In the genomic region with DNA sequence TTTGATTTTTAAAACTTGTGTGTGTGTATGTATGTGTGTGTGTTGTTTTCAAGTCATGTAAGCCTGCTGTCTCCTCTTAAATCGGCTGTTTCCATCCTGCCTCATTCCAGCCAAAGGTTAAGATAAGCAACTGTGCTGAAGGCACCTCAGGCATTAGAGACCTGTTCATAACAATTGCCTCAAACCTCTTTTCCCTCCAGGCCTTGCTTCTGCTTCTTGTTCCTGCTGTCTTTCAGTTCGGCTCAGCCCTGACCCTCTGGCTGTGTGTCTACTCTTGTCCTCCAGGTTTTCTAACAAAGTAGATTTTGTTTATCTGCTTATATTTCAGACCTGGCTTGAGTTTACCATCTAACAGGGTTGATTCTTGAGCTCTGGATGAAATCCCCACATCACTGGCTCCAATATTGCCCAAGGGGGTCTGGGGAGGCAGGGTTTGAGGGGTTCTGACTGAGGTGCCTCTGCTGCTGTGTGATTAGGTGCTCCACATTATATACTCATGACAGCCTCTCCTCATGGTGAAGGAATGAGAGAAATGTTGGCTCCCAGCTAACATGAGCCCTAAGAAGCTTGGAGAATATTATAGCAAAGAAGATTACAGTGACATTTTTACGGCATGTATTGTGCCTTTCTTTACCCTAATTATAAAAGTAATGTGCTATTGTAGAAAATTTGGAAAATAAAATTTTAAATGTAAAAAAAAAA, we compare ENCODE assay signal across 21 cellular contexts.
DNase-seq lines count a peak whose midpoint lies in the region; ATAC-seq, FAIRE-seq and TF ChIP-seq lines count a peak whose summit lies in the region.
"Had no signal": no experiment of that assay in that cellular context is flagged by ENCODE, and none has a peak within 500 bp of the region (broad histone marks: within the 10 kb centered on the region; RNA-seq: fewer than 3 reads in every experiment).

No MANE protein-coding gene starts in this region.

- peaks cover 14% of the 10 kb centered on the region for H3K4me1 Mint-ChIP-seq in astrocyte (ENCODE audit: low read depth, unreplicated experiment)

- H3K27ac Mint-ChIP-seq in astrocyte (ENCODE audit: unreplicated experiment) = no peak overlapping the region
- H3K27ac Mint-ChIP-seq: activated naive CD4-positive, alpha-beta T cell treated with anti-CD3 and anti-CD28 coated beads for 36 hours had no signal

- no peaks in the 10 kb centered on the region for H3K36me3 Mint-ChIP-seq in astrocyte (ENCODE audit: low read depth, unreplicated experiment)

- H4K20me1 ChIP-seq in astrocyte (ENCODE audit: insufficient read depth, low read length) (no peaks in the 10 kb centered on the region), hepatocyte (ENCODE audit: insufficient read depth, poor library complexity, severe bottlenecking) (no peaks in the 10 kb centered on the region)

- H3K9ac ChIP-seq in astrocyte (ENCODE audit: low read length) (no peak overlapping the region), rectal smooth muscle tissue (ENCODE audit: low read length) (no peak overlapping the region)

- no peaks in the 10 kb centered on the region for H3K27me3 Mint-ChIP-seq in astrocyte (ENCODE audit: low read depth, unreplicated experiment)

- no peaks in the 10 kb centered on the region for H3K36me3 ChIP-seq in astrocyte (ENCODE audit: insufficient read depth, low read length)
- no peaks in the 10 kb centered on the region for H3K36me3 ChIP-seq in hepatocyte (replicated peaks; ENCODE audit: insufficient read depth, low read depth)
- H3K36me3 ChIP-seq in rectal smooth muscle tissue (ENCODE audit: control insufficient read depth, insufficient read depth, low read length) = no peaks in the 10 kb centered on the region
- H3K36me3 ChIP-seq: cardiac muscle cell had no signal

- H3K4me1 ChIP-seq in astrocyte (ENCODE audit: insufficient read depth, low read length) = no peaks in the 10 kb centered on the region
- peaks cover 20% of the 10 kb centered on the region for H3K4me1 ChIP-seq in hepatocyte (ENCODE audit: insufficient read depth)
- H3K4me1 ChIP-seq in rectal smooth muscle tissue (ENCODE audit: control insufficient read depth, insufficient read depth, low read length) = peaks cover 12% of the 10 kb centered on the region

- H3K9me2 ChIP-seq in hepatocyte (replicated peaks; ENCODE audit: insufficient read depth) = no peaks in the 10 kb centered on the region

- H3K9me3 ChIP-seq in astrocyte (ENCODE audit: insufficient read depth, low read depth, low read length) (no peaks in the 10 kb centered on the region), hepatocyte (ENCODE audit: low read depth) (no peaks in the 10 kb centered on the region)

- WGBS in hepatocyte (ENCODE audit: low lambda C conversion rate, missing lambda C conversion rate) = 47% methylated on average over 3 of the region's 3 CpGs

- DNase-seq in ELF-1 (ENCODE audit: low read depth, low spot score) (peak; percentile 83), astrocyte (ENCODE audit: low read depth) (peak; percentile 25), hepatocyte (ENCODE audit: low spot score) (no peak), NCI-H2029 (lab: John Stamatoyannopoulos, UW) (no peak), D341Med (ENCODE audit: low spot score) (no peak)
- DNase-seq: activated CD4-positive, alpha-beta T cell treated with anti-CD3 and anti-CD28 coated beads, Interleukin-2, amount 50 U/mL, for 1 hour; activated naive CD4-positive, alpha-beta T cell treated with anti-CD3 and anti-CD28 coated beads for 36 hours; amygdala; Calu3; H7; Kasumi-1; NCI-H1694 treated with DMSO at 0.1 percent for 48 hours; NCI-H345; NCI-H774; substantia nigra had no signal

- peak; percentile 17 for FAIRE-seq in astrocyte (lab: Jason Lieb, UNC)
- FAIRE-seq: GM12892 had no signal

- H3K79me2 ChIP-seq in astrocyte (ENCODE audit: insufficient read depth, low read length) (no peaks in the 10 kb centered on the region), hepatocyte (no peaks in the 10 kb centered on the region)

- TF ChIP-seq CTCF in astrocyte (IDR thresholded peaks at IDR 0.05; ENCODE audit: insufficient read depth, low read depth, low read length) (no peak), hepatocyte (IDR thresholded peaks at IDR 0.05; ENCODE audit: poor library complexity) (no peak)

- no peak for ATAC-seq in HG03439 (IDR thresholded peaks at IDR 0.05; ENCODE audit: unreplicated experiment)

- no peak overlapping the region for H2AFZ ChIP-seq in astrocyte (ENCODE audit: low read depth, low read length)
- H2AFZ ChIP-seq in hepatocyte = peak overlapping the region; percentile 59

- no peak overlapping the region for H3K4me2 ChIP-seq in astrocyte (ENCODE audit: low read length)
- peak overlapping the region; percentile 25 for H3K4me2 ChIP-seq in hepatocyte

- H3K27me3 ChIP-seq in astrocyte (ENCODE audit: insufficient read depth, low read length) = no peaks in the 10 kb centered on the region
- no peaks in the 10 kb centered on the region for H3K27me3 ChIP-seq in hepatocyte
- no peaks in the 10 kb centered on the region for H3K27me3 ChIP-seq in rectal smooth muscle tissue (ENCODE audit: control insufficient read depth, insufficient read depth, low read length)
- H3K27me3 ChIP-seq: cardiac muscle cell had no signal

- H3K9me3 Mint-ChIP-seq in astrocyte (ENCODE audit: unreplicated experiment) = peaks cover 2% of the 10 kb centered on the region
- H3K9me3 Mint-ChIP-seq: activated naive CD4-positive, alpha-beta T cell treated with anti-CD3 and anti-CD28 coated beads for 36 hours; nephron had no signal

- H3K27ac ChIP-seq in astrocyte (ENCODE audit: low read depth, low read length) (no peak overlapping the region), hepatocyte (peak overlapping the region; percentile 61), rectal smooth muscle tissue (ENCODE audit: low read depth, low read length) (peak overlapping the region; percentile 60)
- H3K27ac ChIP-seq: C4-2B, cardiac muscle cell had no signal

- H3K4me3 Mint-ChIP-seq in astrocyte (ENCODE audit: unreplicated experiment) = no peak overlapping the region
- H3K4me3 Mint-ChIP-seq: activated naive CD4-positive, alpha-beta T cell treated with anti-CD3 and anti-CD28 coated beads for 36 hours; nephron had no signal

- no peak overlapping the region for H3K4me3 ChIP-seq in astrocyte (ENCODE audit: insufficient read depth, low read depth, low read length)
- H3K4me3 ChIP-seq in hepatocyte = no peak overlapping the region
- H3K4me3 ChIP-seq in rectal smooth muscle tissue (ENCODE audit: low read length) = no peak overlapping the region
- H3K4me3 ChIP-seq: cardiac muscle cell had no signal

Comparison
In these comparisons a context has a peak if more than half of its experiments do, and no peak if none do; other contexts are left out.
1. DNase-seq: peak in ELF-1 (single experiment) and astrocyte (single experiment); none in hepatocyte (single experiment), NCI-H2029 (single experiment) and D341Med (single experiment).